Comparison of ENCODE assay signal across 9 cellular contexts in genomic region chr21:44267655-44268142, GRCh38.
DNase-seq lines count a peak whose midpoint lies in the region; ATAC-seq and TF ChIP-seq lines count a peak whose summit lies in the region.
"Had no signal": no experiment of that assay in that cellular context is flagged by ENCODE, and none has a peak within 500 bp of the region (broad histone marks: within the 10 kb centered on the region; RNA-seq: fewer than 3 reads in every experiment).

No MANE protein-coding gene starts in this region.

- no peaks in the 10 kb centered on the region for H3K9me3 ChIP-seq in RWPE2 (ENCODE audit: severe bottlenecking)

- DNase-seq in AG08395 (ENCODE audit: low spot score) (peak; percentile 29), RWPE2 (ENCODE audit: low spot score) (no peak), globus pallidus (ENCODE audit: low spot score) (peak; percentile 15), NCI-H82 (lab: John Stamatoyannopoulos, UW) (no peak), NCI-H2029 (lab: John Stamatoyannopoulos, UW) (no peak), foreskin fibroblast (no peak)

- H3K36me3 ChIP-seq in RWPE2 (ENCODE audit: low read depth), result no peaks in the 10 kb centered on the region

- H3K4me1 ChIP-seq in RWPE2 (ENCODE audit: insufficient read depth, poor library complexity, severe bottlenecking), result no peaks in the 10 kb centered on the region

- TF ChIP-seq CTCF in GM12873 (IDR thresholded peaks at IDR 0.05; ENCODE audit: insufficient read depth, low read depth, low read length, missing control alignments), result peak; percentile 53
- TF ChIP-seq CTCF in RWPE2 (IDR thresholded peaks at IDR 0.05; ENCODE audit: poor library complexity, severe bottlenecking), result peak; percentile 30
- no peak for TF ChIP-seq CTCF in foreskin fibroblast (IDR thresholded peaks at IDR 0.05; ENCODE audit: low read depth, low read length)

- ATAC-seq in RWPE2 (ENCODE audit: low read depth) (no peak), HG03565 (IDR thresholded peaks at IDR 0.05; ENCODE audit: unreplicated experiment) (no peak)
- ATAC-seq: stimulated activated memory B cell treated with anti-CD40 and anti-IgM and Interleukin-4, amounts not matched to agents 10 μg/mL and 1 μg/mL and 100 μg/mL, for 72 hours had no signal

- H3K4me3 ChIP-seq in RWPE2 (ENCODE audit: severe bottlenecking) (no peak overlapping the region), foreskin fibroblast (ENCODE audit: low read depth in 1 of 2, low read length in 2 of 2) (no peak overlapping the region)

- H3K27ac ChIP-seq in RWPE2 (ENCODE audit: poor library complexity, severe bottlenecking), result no peak overlapping the region

- no peaks in the 10 kb centered on the region for H3K27me3 ChIP-seq in RWPE2 (ENCODE audit: insufficient read depth, poor library complexity, severe bottlenecking)

Comparison
In these comparisons a context has a peak if more than half of its experiments do, and no peak if none do; other contexts are left out.
1. DNase-seq: peak in AG08395 (single experiment) and globus pallidus (single experiment); none in RWPE2 (single experiment), NCI-H82 (single experiment), NCI-H2029 (single experiment) and foreskin fibroblast (0 of 2).